ENCODE assay signal across 17 cellular contexts in the genomic region with DNA sequence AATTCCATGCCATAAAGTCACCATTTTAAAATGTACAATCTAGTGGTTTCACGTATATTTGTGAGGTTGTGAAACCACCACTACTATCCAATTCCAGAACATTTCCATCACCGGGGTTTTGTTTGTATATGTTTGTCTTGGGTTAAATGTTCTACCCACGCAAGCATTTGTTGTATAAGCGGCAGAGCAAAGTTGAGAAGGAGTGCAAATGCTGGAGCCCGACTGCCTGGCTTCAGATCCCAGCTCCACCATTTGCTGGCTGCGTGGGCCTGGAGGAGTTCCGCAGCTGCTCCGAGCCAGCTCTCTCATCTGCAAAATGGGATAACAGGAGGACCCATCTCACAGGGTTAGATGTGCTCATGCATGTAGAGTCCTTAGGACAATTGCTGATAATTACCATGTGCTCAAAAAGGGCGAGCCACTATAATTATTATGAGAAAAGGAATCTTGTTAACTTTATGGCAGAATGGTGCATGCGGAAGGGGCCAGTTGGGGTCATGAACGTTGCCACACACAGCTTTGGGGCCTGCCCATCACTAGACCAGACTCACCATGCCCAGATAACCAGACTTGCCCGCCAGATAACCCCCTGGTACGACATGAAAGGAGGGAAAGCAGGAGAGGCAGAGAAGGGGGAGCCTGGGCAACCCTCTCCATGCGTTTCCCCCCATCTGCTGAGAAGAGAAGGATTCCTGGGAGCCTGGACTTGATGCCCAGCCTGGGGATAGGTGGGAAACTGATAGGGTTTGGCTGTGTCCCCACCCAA. TPM values are rescaled to one million over a fixed set of nuclear protein-coding genes. Genes with fewer than 3 reads are reported as not detected.
DNase-seq lines count a peak whose midpoint lies in the region; ATAC-seq and TF ChIP-seq lines count a peak whose summit lies in the region.
"Had no signal": no experiment of that assay in that cellular context is flagged by ENCODE, and none has a peak within 500 bp of the region (broad histone marks: within the 10 kb centered on the region; RNA-seq: fewer than 3 reads in every experiment).

No MANE protein-coding gene starts in this region.

- H3K27me3 ChIP-seq in ascending aorta = no peaks in the 10 kb centered on the region
- no peaks in the 10 kb centered on the region for H3K27me3 ChIP-seq in smooth muscle cell (ENCODE audit: low read depth)
- H3K27me3 ChIP-seq in foreskin keratinocyte = no peaks in the 10 kb centered on the region
- H3K27me3 ChIP-seq: left lung, SJCRH30 had no signal

- peaks cover 100% of the 10 kb centered on the region for H4K20me1 ChIP-seq in smooth muscle cell (ENCODE audit: low read depth)

- peak overlapping the region; percentile 61 for H3K4me3 Mint-ChIP-seq in HFFc6
- no peak overlapping the region for H3K4me3 Mint-ChIP-seq in Calu3 (ENCODE audit: low read depth, unreplicated experiment)
- H3K4me3 Mint-ChIP-seq: activated CD4-positive, alpha-beta T cell treated with anti-CD3 and anti-CD28 coated beads, Interleukin-2, amount 10 ng/mL, durations not matched to agents 24 days and 14 days; B cell; naive B cell had no signal

- H3K9me3 ChIP-seq in ascending aorta (no peaks in the 10 kb centered on the region), smooth muscle cell (replicated peaks; ENCODE audit: low read depth) (no peaks in the 10 kb centered on the region)
- H3K9me3 ChIP-seq: left lung, SJCRH30 had no signal

- peaks cover 30 to 51% of the 10 kb centered on the region in 2 donors for H3K36me3 ChIP-seq in ascending aorta
- peaks cover 2% of the 10 kb centered on the region for H3K36me3 ChIP-seq in smooth muscle cell (ENCODE audit: low read depth)

- peak overlapping the region; percentile 91 for H3K4me2 ChIP-seq in smooth muscle cell
- H3K4me2 ChIP-seq: KMS-11 had no signal

- DNase-seq in HFFc6 = no peak
- DNase-seq in ascending aorta (ENCODE audit: low spot score in 2 of 2) = no peak
- peak; percentile 85 for DNase-seq in fibroblast of peridontal ligament (ENCODE audit: extremely low read depth)
- no peak for DNase-seq in smooth muscle cell (lab: John Stamatoyannopoulos, UW; ENCODE audit: unreplicated experiment)
- DNase-seq in foreskin keratinocyte = no peak
- no peak for DNase-seq in Calu3
- no peak for DNase-seq in posterior vena cava (ENCODE audit: low spot score)
- DNase-seq: activated CD4-positive, alpha-beta T cell treated with anti-CD3 and anti-CD28 coated beads, Interleukin-2, amount 10 ng/mL, durations not matched to agents 24 days and 14 days; activated T-cell treated with anti-CD3 and anti-CD28 coated beads for 4 hours; DMS153; left lung; naive B cell; SJCRH30 had no signal

- H3K4me1 ChIP-seq in ascending aorta (peaks cover 52 to 86% of the 10 kb centered on the region in 2 donors), smooth muscle cell (ENCODE audit: low read depth) (peaks cover 35% of the 10 kb centered on the region), foreskin keratinocyte (peaks cover 37% of the 10 kb centered on the region)

- peak overlapping the region; percentile 70 for H3K27ac Mint-ChIP-seq in HFFc6
- no peak overlapping the region for H3K27ac Mint-ChIP-seq in Calu3 (ENCODE audit: unreplicated experiment)
- H3K27ac Mint-ChIP-seq: activated CD4-positive, alpha-beta T cell treated with anti-CD3 and anti-CD28 coated beads, Interleukin-2, amount 10 ng/mL, durations not matched to agents 24 days and 14 days; B cell; naive B cell had no signal

- H3F3A ChIP-seq in smooth muscle cell (ENCODE audit: low read depth) = peaks cover 31% of the 10 kb centered on the region

- H3K79me2 ChIP-seq in smooth muscle cell (ENCODE audit: low read depth) = peaks cover 99% of the 10 kb centered on the region

- 67% methylated on average over 14 of the region's 14 CpGs for WGBS in smooth muscle cell (ENCODE audit: low lambda C conversion rate)

- H3K9me3 Mint-ChIP-seq in HFFc6 = no peaks in the 10 kb centered on the region
- no peaks in the 10 kb centered on the region for H3K9me3 Mint-ChIP-seq in Calu3 (ENCODE audit: low read depth, unreplicated experiment)

- H3K27ac ChIP-seq in ascending aorta = peak overlapping the region; percentile 68 to 99
- peak overlapping the region; percentile 96 for H3K27ac ChIP-seq in smooth muscle cell (ENCODE audit: low read depth)
- H3K27ac ChIP-seq in foreskin keratinocyte = no peak overlapping the region
- H3K27ac ChIP-seq: HL-60, KMS-11, left lung, SJCRH30 had no signal

- ATAC-seq in foreskin keratinocyte (no peak), GM18909 (IDR thresholded peaks at IDR 0.05; ENCODE audit: poor library complexity, unreplicated experiment) (no peak)
- ATAC-seq: left lung had no signal

- no peak overlapping the region for H2AFZ ChIP-seq in smooth muscle cell (ENCODE audit: low read depth)

- H3K4me3 ChIP-seq in ascending aorta = peak overlapping the region in 1 of 2 donors; percentile 78
- no peak overlapping the region for H3K4me3 ChIP-seq in smooth muscle cell
- H3K4me3 ChIP-seq: left lung, SJCRH30 had no signal

- no peak overlapping the region for H3K9ac ChIP-seq in smooth muscle cell (ENCODE audit: low read depth)
- H3K9ac ChIP-seq: KMS-11 had no signal

- peaks cover 97% of the 10 kb centered on the region for H3K4me1 Mint-ChIP-seq in HFFc6 (ENCODE audit: low read depth)
- H3K4me1 Mint-ChIP-seq in Calu3 (ENCODE audit: low read depth, unreplicated experiment) = peaks cover 69% of the 10 kb centered on the region
- H3K4me1 Mint-ChIP-seq: B cell had no signal

- intact Hi-C loops in ascending aorta (cut with DNase I) = loop anchor here (10.0 kb wide), 1 partner anchor 58 kb away; no protein-coding TSS in a partner anchor
- intact Hi-C loops in Calu3 (cut with micrococcal nuclease; ENCODE audit: unreplicated experiment) = no loop called here
- intact Hi-C loops in posterior vena cava (cut with DNase I) = loop anchor here in 1 of 2 donors (10.0 kb wide), 1 partner anchor 48 kb away; no protein-coding TSS in a partner anchor

- no TSS peak for BruUV-seq in Calu3 (replicated peaks; lab: Mats Ljungman, UMichigan)

- peaks cover 83% of the 10 kb centered on the region for H3K36me3 Mint-ChIP-seq in HFFc6 (ENCODE audit: low read depth)
- peaks cover 71% of the 10 kb centered on the region for H3K36me3 Mint-ChIP-seq in Calu3 (ENCODE audit: insufficient read depth, unreplicated experiment)
- H3K36me3 Mint-ChIP-seq: naive B cell had no signal

- H3K27me3 Mint-ChIP-seq in HFFc6 (ENCODE audit: insufficient read depth) = peaks cover 27% of the 10 kb centered on the region
- no peaks in the 10 kb centered on the region for H3K27me3 Mint-ChIP-seq in Calu3 (ENCODE audit: unreplicated experiment)
- H3K27me3 Mint-ChIP-seq: activated CD4-positive, alpha-beta T cell treated with anti-CD3 and anti-CD28 coated beads, Interleukin-2, amount 10 ng/mL, durations not matched to agents 24 days and 14 days had no signal

- TF ChIP-seq CTCF in HFFc6 (IDR thresholded peaks at IDR 0.05) (no peak), ascending aorta (IDR thresholded peaks at IDR 0.05) (no peak), smooth muscle cell (IDR thresholded peaks at IDR 0.05; ENCODE audit: borderline replicate concordance, insufficient read depth, poor library complexity, severe bottlenecking) (no peak), foreskin keratinocyte (conservative IDR thresholded peaks at IDR 0.05) (no peak), Calu3 (IDR thresholded peaks at IDR 0.05; ENCODE audit: unreplicated experiment) (no peak)

- CTCF ChIA-PET in Calu3 (lab: Charles Lee) = no interaction called here

RNA-seq across cellular contexts. Expression of gene ACTN1, which starts 6.4 kb away (rescaled TPM):
- 100 to 1,000 TPM; 749 to 847 (median 825) TPM for total RNA-seq in HFFc6 (2021; fragmentation: NEBNext Ultra II Directional; extraction: Animal tissue kit (Norgen Biotek cat#: 25700))
- 814 TPM for total RNA-seq in ascending aorta
- 361 and 422 TPM in 2 replicates for total RNA-seq in smooth muscle cell
- 741 and 806 TPM in 2 replicates for polyA plus RNA-seq in smooth muscle cell
- total RNA-seq in foreskin keratinocyte = 687 and 748 TPM in 2 replicates
- 401 and 426 TPM in 2 replicates for polyA plus RNA-seq in foreskin keratinocyte
- total RNA-seq in Calu3 (2022) = 246 and 326 TPM in 2 replicates
- total RNA-seq in posterior vena cava = 100 to 1,000 TPM; 665 to 826 TPM
